ENCODE assay signal across 25 cellular contexts in the genomic region with DNA sequence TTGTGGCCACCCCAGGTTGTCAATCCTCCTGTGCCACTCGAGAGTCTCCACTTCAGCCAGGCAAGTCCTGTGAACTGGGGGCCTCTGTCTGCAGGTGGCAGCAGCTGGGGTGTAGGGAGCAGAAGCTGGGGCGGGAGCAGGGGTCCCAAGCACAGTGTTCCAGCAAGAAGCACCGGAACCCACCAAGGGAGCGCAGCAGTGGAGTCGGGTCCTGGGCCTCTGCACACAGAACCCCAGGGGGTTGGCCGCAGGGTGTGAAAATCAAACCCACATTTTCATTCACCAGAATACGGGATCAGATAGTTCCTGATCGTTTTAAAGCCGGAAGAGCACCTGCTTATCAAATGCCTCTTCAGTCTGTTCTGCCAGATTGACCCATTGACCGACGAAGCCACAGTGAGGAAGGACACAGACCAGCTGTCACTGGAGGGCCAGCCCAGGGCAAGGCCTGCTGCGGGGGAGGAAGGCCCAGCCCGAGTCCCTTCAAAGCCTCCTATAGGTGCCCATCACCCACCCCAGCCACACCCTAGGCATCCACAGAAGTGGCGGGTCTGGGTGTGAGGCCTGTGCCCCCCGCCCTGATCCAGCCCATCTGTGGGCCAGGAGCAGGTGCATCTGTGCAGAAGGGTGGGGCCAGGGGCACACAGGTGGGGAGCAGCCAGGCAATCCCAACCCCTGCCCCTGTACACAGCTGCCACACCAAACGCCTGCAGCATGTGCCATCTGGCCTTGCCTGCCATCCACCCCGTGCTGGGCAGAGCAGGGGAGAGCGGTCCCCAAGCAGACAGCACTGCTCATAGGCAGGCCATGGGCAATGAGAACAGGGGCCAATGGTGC. TPM values are rescaled to one million over a fixed set of nuclear protein-coding genes. Genes with fewer than 3 reads are reported as not detected.
DNase-seq lines count a peak whose midpoint lies in the region; ATAC-seq and TF ChIP-seq lines count a peak whose summit lies in the region.
"Had no signal": no experiment of that assay in that cellular context is flagged by ENCODE, and none has a peak within 500 bp of the region (broad histone marks: within the 10 kb centered on the region; RNA-seq: fewer than 3 reads in every experiment).

No MANE protein-coding gene starts in this region.

- intact Hi-C loops in left ventricle myocardium inferior (cut with micrococcal nuclease) (no loop called here), cardiac septum (cut with DNase I) (no loop called here)

- H3K27me3 ChIP-seq in left ventricle myocardium inferior (ENCODE audit: low read depth) (no peaks in the 10 kb centered on the region), layer of hippocampus (ENCODE audit: control insufficient read depth, insufficient read depth, low read length) (no peaks in the 10 kb centered on the region)
- H3K27me3 ChIP-seq: ascending aorta, esophagus muscularis mucosa, gastrocnemius medialis, Peyer's patch, spleen, uterus had no signal

- peaks cover 10% of the 10 kb centered on the region for H3K27me3 Mint-ChIP-seq in endothelial cell (ENCODE audit: unreplicated experiment)

- no peaks in the 10 kb centered on the region for H3K9me3 Mint-ChIP-seq in endothelial cell (ENCODE audit: unreplicated experiment)
- H3K9me3 Mint-ChIP-seq: activated T-cell treated with anti-CD3 and anti-CD28 coated beads, Interleukin-2, amount 50 U/mL, for 72 hours; CD14-positive monocyte had no signal

- ATAC-seq in HG02938 (IDR thresholded peaks at IDR 0.05; ENCODE audit: unreplicated experiment) (no peak), HG02973 (IDR thresholded peaks at IDR 0.05; ENCODE audit: unreplicated experiment) (no peak)
- ATAC-seq: activated CD8-positive, alpha-beta T cell treated with anti-CD3 and anti-CD28 coated beads, Interleukin-2, amount 10 ng/mL, durations not matched to agents 7 days and 5 days; activated T-cell treated with anti-CD3 and anti-CD28 coated beads, Interleukin-2, amount 50 U/mL, for 72 hours; gastrocnemius medialis had no signal

- peak overlapping the region; percentile 68 for H3K27ac ChIP-seq in left ventricle myocardium inferior (replicated peaks)
- H3K27ac ChIP-seq in layer of hippocampus (ENCODE audit: low read depth, low read length) = peak overlapping the region; percentile 64
- H3K27ac ChIP-seq: ascending aorta, esophagus muscularis mucosa, gastrocnemius medialis, Peyer's patch, SK-N-MC, spleen, uterus had no signal

- H3K27ac Mint-ChIP-seq in endothelial cell (ENCODE audit: unreplicated experiment) = no peak overlapping the region
- H3K27ac Mint-ChIP-seq: activated CD8-positive, alpha-beta T cell treated with anti-CD3 and anti-CD28 coated beads, Interleukin-2, amount 10 ng/mL, durations not matched to agents 7 days and 5 days; activated T-cell treated with anti-CD3 and anti-CD28 coated beads, Interleukin-2, amount 50 U/mL, for 72 hours; CD14-positive monocyte had no signal

- TF ChIP-seq CTCF in left ventricle myocardium inferior (IDR thresholded peaks at IDR 0.05; ENCODE audit: borderline replicate concordance) (no peak), endothelial cell (IDR thresholded peaks at IDR 0.05; ENCODE audit: unreplicated experiment) (no peak)

- H3K9me3 ChIP-seq in left ventricle myocardium inferior (replicated peaks) = no peaks in the 10 kb centered on the region
- H3K9me3 ChIP-seq: ascending aorta, esophagus muscularis mucosa, gastrocnemius medialis, Peyer's patch, spleen, uterus had no signal

- no peak overlapping the region for H3K4me3 Mint-ChIP-seq in endothelial cell (ENCODE audit: unreplicated experiment)
- H3K4me3 Mint-ChIP-seq: activated CD8-positive, alpha-beta T cell treated with anti-CD3 and anti-CD28 coated beads, Interleukin-2, amount 10 ng/mL, durations not matched to agents 7 days and 5 days; activated T-cell treated with anti-CD3 and anti-CD28 coated beads, Interleukin-2, amount 50 U/mL, for 72 hours; CD14-positive monocyte had no signal

- DNase-seq in left ventricle myocardium inferior (no peak), cardiac septum (ENCODE audit: low spot score) (no peak), SHP77 (lab: John Stamatoyannopoulos, UW) (peak; percentile 55 to 79), endothelial cell (ENCODE audit: low spot score) (no peak)
- no peak for DNase-seq in stimulated activated CD8-positive, alpha-beta memory T cell treated with anti-CD3 and anti-CD28 coated beads, Interleukin-4, amount 100 ng/mL, for 48 hours
- DNase-seq: activated CD8-positive, alpha-beta T cell treated with anti-CD3 and anti-CD28 coated beads, Interleukin-2, amount 10 ng/mL, durations not matched to agents 7 days and 5 days; activated naive CD4-positive, alpha-beta T cell treated with anti-CD3 and anti-CD28 coated beads, Interleukin-2, amount 50 U/mL, for 16 hours; activated T-cell treated with anti-CD3 and anti-CD28 coated beads, Interleukin-2, amount 50 U/mL, for 72 hours; effector CD8-positive, alpha-beta T cell; gastrocnemius medialis; GDM1; islet precursor cell; spleen; stimulated activated CD4-positive, alpha-beta T cell treated with anti-CD3 and anti-CD28 coated beads, Interleukin-4, amount 100 ng/mL, for 4 hours; uterus had no signal

- H3K4me3 ChIP-seq in left ventricle myocardium inferior = no peak overlapping the region
- H3K4me3 ChIP-seq: ascending aorta, esophagus muscularis mucosa, gastrocnemius medialis, lung, Peyer's patch, SK-N-MC, spleen, uterus had no signal

- peaks cover 3% of the 10 kb centered on the region for H3K4me1 Mint-ChIP-seq in endothelial cell (ENCODE audit: unreplicated experiment)
- H3K4me1 Mint-ChIP-seq: CD14-positive monocyte had no signal

- no peaks in the 10 kb centered on the region for H3K36me3 ChIP-seq in left ventricle myocardium inferior
- H3K36me3 ChIP-seq: ascending aorta, gastrocnemius medialis, Peyer's patch, spleen, uterus had no signal

- peaks cover 21% of the 10 kb centered on the region for H3K4me1 ChIP-seq in left ventricle myocardium inferior
- H3K4me1 ChIP-seq: ascending aorta, gastrocnemius medialis, Peyer's patch, uterus had no signal

- no peaks in the 10 kb centered on the region for H3K36me3 Mint-ChIP-seq in endothelial cell (ENCODE audit: low read depth, unreplicated experiment)
- H3K36me3 Mint-ChIP-seq: CD14-positive monocyte had no signal

RNA-seq across cellular contexts. Expression of a gene that starts 34.1 kb away (rescaled TPM):
- total RNA-seq in left ventricle myocardium inferior = not detected
- total RNA-seq in cardiac septum = not detected
- 1.1 TPM for total RNA-seq in endothelial cell (ENCODE audit: unreplicated experiment)
- total RNA-seq: ascending aorta, gastrocnemius medialis, Peyer's patch, subcutaneous adipose tissue had no signal

RNA-seq across cellular contexts. Expression of a gene that starts 37.4 kb away (rescaled TPM):
- 2.9 TPM for total RNA-seq in left ventricle myocardium inferior
- 2.2 TPM for total RNA-seq in cardiac septum
- 0.21 TPM for total RNA-seq in endothelial cell (ENCODE audit: unreplicated experiment)

RNA-seq across cellular contexts. Expression of a gene that starts 37.6 kb away (rescaled TPM):
- total RNA-seq in left ventricle myocardium inferior = 0.47 TPM
- total RNA-seq in cardiac septum = 0.70 TPM
- total RNA-seq in endothelial cell (ENCODE audit: unreplicated experiment) = 2.2 TPM

Comparison
In these comparisons a context has a peak if more than half of its experiments do, and no peak if none do; other contexts are left out.
1. DNase-seq: peak in SHP77 (2 of 2); none in left ventricle myocardium inferior (single experiment), cardiac septum (single experiment), stimulated activated CD8-positive, alpha-beta memory T cell treated with anti-CD3 and anti-CD28 coated beads, Interleukin-4, amount 100 ng/mL, for 48 hours (single experiment) and endothelial cell (single experiment).